Comparison of ENCODE assay signal across 8 cellular contexts in genomic region chr14:41606249-41607118, GRCh38. TPM values are rescaled to one million over a fixed set of nuclear protein-coding genes. Genes with fewer than 3 reads are reported as not detected.
DNase-seq lines count a peak whose midpoint lies in the region; ATAC-seq, FAIRE-seq and TF ChIP-seq lines count a peak whose summit lies in the region.

LRFN5 (plus strand) TSS chr14:41606876.

- H3K27me3 ChIP-seq in HUES6 (ENCODE audit: control insufficient read depth, insufficient read depth, low read length): peaks cover 32% of the 10 kb centered on the region
- peaks cover 0 to 50% (median 7%) of the 10 kb centered on the region in 4 donors for H3K27me3 ChIP-seq in pancreas

- H3K4me3 Mint-ChIP-seq in activated T-helper 1 cell treated with anti-CD3 and anti-CD28 coated beads, Interleukin-12 subunit alpha, Interleukin-12 subunit beta, Interleukin-2, Interleukin-4 antibody, amounts not matched to agents 30 ng/mL and 10 ng/mL and 1 ng/mL, durations not matched to agents 14 hours and 24 hours and 36 hours: peak within 1 kb of the TSS; percentile 63

- no peak for FAIRE-seq in pancreas (lab: Jason Lieb, UNC)

- H3K36me3 Mint-ChIP-seq in activated T-helper 1 cell treated with anti-CD3 and anti-CD28 coated beads, Interleukin-12 subunit alpha, Interleukin-12 subunit beta, Interleukin-2, Interleukin-4 antibody, amounts not matched to agents 30 ng/mL and 10 ng/mL and 1 ng/mL, durations not matched to agents 14 hours and 24 hours and 36 hours (ENCODE audit: low read depth): no peaks in the 10 kb centered on the region

- no peak for TF ChIP-seq CTCF in pancreas (IDR thresholded peaks at IDR 0.05)

- intact Hi-C loops in activated T-helper 1 cell treated with anti-CD3 and anti-CD28 coated beads, Interleukin-12 subunit alpha, Interleukin-12 subunit beta, Interleukin-2, Interleukin-4 antibody, amounts not matched to agents 30 ng/mL and 10 ng/mL and 1 ng/mL, durations not matched to agents 14 hours and 24 hours and 36 hours (cut with micrococcal nuclease): no loop called here
- intact Hi-C loops in head of caudate nucleus (cut with DNase I) (no loop called here), pancreas (cut with DNase I) (no loop called here)

- peak within 1 kb of the TSS; percentile 87 for H3K9ac ChIP-seq in HUES6 (ENCODE audit: low read length)

- H3K4me1 Mint-ChIP-seq in activated T-helper 1 cell treated with anti-CD3 and anti-CD28 coated beads, Interleukin-12 subunit alpha, Interleukin-12 subunit beta, Interleukin-2, Interleukin-4 antibody, amounts not matched to agents 30 ng/mL and 10 ng/mL and 1 ng/mL, durations not matched to agents 14 hours and 24 hours and 36 hours (ENCODE audit: low read depth): no peaks in the 10 kb centered on the region

- H3K27ac Mint-ChIP-seq in activated T-helper 1 cell treated with anti-CD3 and anti-CD28 coated beads, Interleukin-12 subunit alpha, Interleukin-12 subunit beta, Interleukin-2, Interleukin-4 antibody, amounts not matched to agents 30 ng/mL and 10 ng/mL and 1 ng/mL, durations not matched to agents 14 hours and 24 hours and 36 hours: no peak within 1 kb of the TSS

- H3K4me3 ChIP-seq in HUES6 (ENCODE audit: low read depth, low read length) (peak within 1 kb of the TSS; percentile 84), pancreas (peak within 1 kb of the TSS; percentile 18 to 48 (median 34))

- H3K27me3 Mint-ChIP-seq in activated T-helper 1 cell treated with anti-CD3 and anti-CD28 coated beads, Interleukin-12 subunit alpha, Interleukin-12 subunit beta, Interleukin-2, Interleukin-4 antibody, amounts not matched to agents 30 ng/mL and 10 ng/mL and 1 ng/mL, durations not matched to agents 14 hours and 24 hours and 36 hours (ENCODE audit: insufficient read depth): peaks cover 73% of the 10 kb centered on the region

- H3K4me1 ChIP-seq in HUES6 (ENCODE audit: control insufficient read depth, insufficient read depth, low read length) (peaks cover 10% of the 10 kb centered on the region; the same call in 1 of the 2 replicates), pancreas (no peaks in the 10 kb centered on the region)

- no peaks in the 10 kb centered on the region for H3K9me3 Mint-ChIP-seq in activated T-helper 1 cell treated with anti-CD3 and anti-CD28 coated beads, Interleukin-12 subunit alpha, Interleukin-12 subunit beta, Interleukin-2, Interleukin-4 antibody, amounts not matched to agents 30 ng/mL and 10 ng/mL and 1 ng/mL, durations not matched to agents 14 hours and 24 hours and 36 hours

- peak; percentile 55 to 71 (median 66) for ATAC-seq in pancreas
- no peak for ATAC-seq in HG02571 (IDR thresholded peaks at IDR 0.05; ENCODE audit: unreplicated experiment)
- ATAC-seq in GM19395 (IDR thresholded peaks at IDR 0.05; ENCODE audit: unreplicated experiment): no peak

- no peaks in the 10 kb centered on the region for H3K36me3 ChIP-seq in HUES6 (ENCODE audit: control insufficient read depth, insufficient read depth, low read length)
- no peaks in the 10 kb centered on the region for H3K36me3 ChIP-seq in pancreas

- DNase-seq in ELF-1 (ENCODE audit: low read depth, low spot score) (peak; percentile 75), head of caudate nucleus (peak in 39 of 42 donors; percentile 25 to 72 (median 53)), pancreas (peak in 3 of 6 donors; percentile 22 to 63 (median 58))
- no peak for DNase-seq in activated T-helper 1 cell treated with anti-CD3 and anti-CD28 coated beads, Interleukin-12 subunit alpha, Interleukin-12 subunit beta, Interleukin-2, Interleukin-4 antibody, amounts not matched to agents 30 ng/mL and 10 ng/mL and 1 ng/mL, durations not matched to agents 14 hours and 24 hours and 36 hours (ENCODE audit: low spot score)
- DNase-seq in stimulated activated CD4-positive, alpha-beta T cell treated with anti-CD3 and anti-CD28 coated beads, Interleukin-12 subunit alpha, Interleukin-12 subunit beta, amount 100 ng/mL, for 4 hours: no peak

- peak within 1 kb of the TSS; percentile 53; the same call in 1 of the 2 replicates for H3K27ac ChIP-seq in HUES6 (ENCODE audit: low read depth, low read length)
- H3K27ac ChIP-seq in pancreas: peak within 1 kb of the TSS in 1 of 4 donors; percentile 5

- H3K9me3 ChIP-seq in HUES6 (ENCODE audit: control insufficient read depth, insufficient read depth, low read depth, low read length) (no peaks in the 10 kb centered on the region), pancreas (no peaks in the 10 kb centered on the region)

- 1% methylated on average over 67 to 75 of the region's 75 CpGs for WGBS in pancreas, 2 donors

RNA-seq across cellular contexts. Expression of gene LRFN5, which starts in this region (rescaled TPM):
- not detected in 2 replicates for total RNA-seq in activated T-helper 1 cell treated with anti-CD3 and anti-CD28 coated beads, Interleukin-12 subunit alpha, Interleukin-12 subunit beta, Interleukin-2, Interleukin-4 antibody, amounts not matched to agents 30 ng/mL and 10 ng/mL and 1 ng/mL, durations not matched to agents 14 hours and 24 hours and 36 hours
- total RNA-seq in pancreas: under 1 TPM; 0.13 to 0.93 (median 0.25) TPM
- polyA plus RNA-seq in pancreas: 1 to 10 TPM in 1 of 2 donors, under 1 TPM in 1; 0.30 to 1.4 TPM

Comparison
In these comparisons a context has a peak if more than half of its experiments do, and no peak if none do; other contexts are left out.
1. DNase-seq: peak in ELF-1 (single experiment) and head of caudate nucleus (39 of 42); none in activated T-helper 1 cell treated with anti-CD3 and anti-CD28 coated beads, Interleukin-12 subunit alpha, Interleukin-12 subunit beta, Interleukin-2, Interleukin-4 antibody, amounts not matched to agents 30 ng/mL and 10 ng/mL and 1 ng/mL, durations not matched to agents 14 hours and 24 hours and 36 hours (single experiment) and stimulated activated CD4-positive, alpha-beta T cell treated with anti-CD3 and anti-CD28 coated beads, Interleukin-12 subunit alpha, Interleukin-12 subunit beta, amount 100 ng/mL, for 4 hours (single experiment).
2. ATAC-seq: peak in pancreas (4 of 4); none in HG02571 (single experiment) and GM19395 (single experiment).